Comparison of ENCODE assay signal across 20 cellular contexts in the genomic region with DNA sequence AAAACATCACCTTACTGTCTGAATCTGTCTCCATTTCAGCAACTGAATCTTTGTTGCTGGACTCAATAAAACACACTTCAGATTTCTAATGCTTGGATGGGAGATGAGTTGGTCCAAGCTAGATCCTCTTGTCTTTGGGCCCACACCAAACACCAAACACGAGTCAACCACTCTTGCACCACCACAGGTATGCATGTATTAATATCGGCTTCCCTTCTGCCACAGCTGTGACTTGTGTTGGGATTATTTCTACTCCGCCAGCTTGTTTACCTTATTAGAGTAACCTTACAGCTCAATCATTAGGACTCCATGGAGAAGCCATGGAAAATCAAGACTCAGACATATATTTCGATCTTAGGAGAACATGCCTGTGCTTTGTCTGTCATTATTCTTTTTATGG.
"Had no signal": no experiment of that assay in that cellular context is flagged by ENCODE, and none has a peak within 500 bp of the region (broad histone marks: within the 10 kb centered on the region; RNA-seq: fewer than 3 reads in every experiment).

No MANE protein-coding gene starts in this region.

- H3K9me3 Mint-ChIP-seq: stimulated activated effector memory CD8-positive, alpha-beta T cell treated with anti-CD3 and anti-CD28 coated beads, Interleukin-12 subunit alpha, Interleukin-12 subunit beta, amount 100 ng/mL, for 72 hours had no signal

- H3K36me3 Mint-ChIP-seq: stimulated activated effector memory CD8-positive, alpha-beta T cell treated with anti-CD3 and anti-CD28 coated beads, Interleukin-12 subunit alpha, Interleukin-12 subunit beta, amount 100 ng/mL, for 72 hours had no signal

- H3K4me3 Mint-ChIP-seq: endodermal cell; naive B cell; nephron; stimulated activated effector memory CD8-positive, alpha-beta T cell treated with anti-CD3 and anti-CD28 coated beads, Interleukin-12 subunit alpha, Interleukin-12 subunit beta, amount 100 ng/mL, for 72 hours; stimulated activated naive CD8-positive, alpha-beta T cell treated with anti-CD3 and anti-CD28 coated beads, Interleukin-15, Interleukin-2, amounts not matched to agents 100 ng/mL and 50 ng/mL, for 24 hours had no signal

- DNase-seq: effector CD4-positive, alpha-beta T cell; endodermal cell; foreskin melanocyte; head of caudate nucleus; hippocampal formation; left colon; left ventricle myocardium superior; naive B cell; occipital lobe; pancreas; right cardiac atrium; stimulated activated CD4-positive, alpha-beta T cell treated with anti-CD3 and anti-CD28 coated beads, Interleukin-4, amount 100 ng/mL, for 1 hour; stimulated activated CD8-positive, alpha-beta memory T cell treated with anti-CD3 and anti-CD28 coated beads, Interleukin-4, amount 100 ng/mL, for 48 hours; tibial artery; upper lobe of left lung; uterus had no signal

- H3K27me3 Mint-ChIP-seq: naive B cell; progenitor cell of endocrine pancreas; stimulated activated naive CD8-positive, alpha-beta T cell treated with anti-CD3 and anti-CD28 coated beads, Interleukin-15, Interleukin-2, amounts not matched to agents 100 ng/mL and 50 ng/mL, for 24 hours had no signal

- H3K27ac Mint-ChIP-seq: nephron; progenitor cell of endocrine pancreas; stimulated activated effector memory CD8-positive, alpha-beta T cell treated with anti-CD3 and anti-CD28 coated beads, Interleukin-12 subunit alpha, Interleukin-12 subunit beta, amount 100 ng/mL, for 72 hours; stimulated activated naive CD8-positive, alpha-beta T cell treated with anti-CD3 and anti-CD28 coated beads, Interleukin-15, Interleukin-2, amounts not matched to agents 100 ng/mL and 50 ng/mL, for 24 hours had no signal
